Comparison of ENCODE assay signal across 22 cellular contexts in genomic region chr6:24798740-24799540, GRCh38. TPM values are rescaled to one million over a fixed set of nuclear protein-coding genes. Genes with fewer than 3 reads are reported as not detected.
DNase-seq lines count a peak whose midpoint lies in the region; FAIRE-seq and TF ChIP-seq lines count a peak whose summit lies in the region.
"Had no signal": no experiment of that assay in that cellular context is flagged by ENCODE, and none has a peak within 500 bp of the region (broad histone marks: within the 10 kb centered on the region; RNA-seq: fewer than 3 reads in every experiment).

Gene ARMH2, minus strand, starts transcription at chr6:24798917. Its CDS starts 60 bp downstream, at chr6:24798857.

- peaks cover 20% of the 10 kb centered on the region for H3K36me3 Mint-ChIP-seq in activated CD4-positive, alpha-beta T cell treated with anti-CD3 and anti-CD28 coated beads, Interleukin-2, amount 10 ng/mL, durations not matched to agents 24 days and 14 days (ENCODE audit: low read depth)
- peaks cover 0 to 29% (median 6%) of the 10 kb centered on the region in 3 donors for H3K36me3 Mint-ChIP-seq in CD8-positive, alpha-beta memory T cell
- H3K36me3 Mint-ChIP-seq in nephron progenitor cell (ENCODE audit: low read depth), result no peaks in the 10 kb centered on the region

- POLR2A ChIA-PET in CD8-positive, alpha-beta memory T cell (lab: Charles Lee), result no interaction called here

- peak within 1 kb of the TSS; percentile 31 for H3K27ac Mint-ChIP-seq in activated CD4-positive, alpha-beta T cell treated with anti-CD3 and anti-CD28 coated beads, Interleukin-2, amount 10 ng/mL, durations not matched to agents 24 days and 14 days
- peak within 1 kb of the TSS; percentile 7 to 76 (median 42) for H3K27ac Mint-ChIP-seq in CD8-positive, alpha-beta memory T cell
- H3K27ac Mint-ChIP-seq in nephron progenitor cell, result peak within 1 kb of the TSS; percentile 12

- no peak within 1 kb of the TSS for H3K27ac ChIP-seq in CD8-positive, alpha-beta memory T cell (ENCODE audit: low read depth, low read length)
- H3K27ac ChIP-seq in caudate nucleus (ENCODE audit: low read depth, low read length) (peak within 1 kb of the TSS; percentile 11), small intestine (ENCODE audit: low read depth in 1 of 2, low read length in 1 of 2) (no peak within 1 kb of the TSS)
- H3K27ac ChIP-seq: A549, C4-2B, GM23248, thoracic aorta had no signal

- no peak within 1 kb of the TSS for H3K4me3 Mint-ChIP-seq in activated CD4-positive, alpha-beta T cell treated with anti-CD3 and anti-CD28 coated beads, Interleukin-2, amount 10 ng/mL, durations not matched to agents 24 days and 14 days
- H3K4me3 Mint-ChIP-seq in CD8-positive, alpha-beta memory T cell, result no peak within 1 kb of the TSS
- H3K4me3 Mint-ChIP-seq in nephron progenitor cell, result no peak within 1 kb of the TSS

- no peak for DNase-seq in activated CD4-positive, alpha-beta T cell treated with anti-CD3 and anti-CD28 coated beads, Interleukin-2, amount 10 ng/mL, durations not matched to agents 24 days and 14 days
- no peak for DNase-seq in activated CD4-positive, alpha-beta T cell treated with anti-CD3 and anti-CD28 coated beads for 4 hours
- DNase-seq in CD8-positive, alpha-beta memory T cell, result no peak
- DNase-seq in caudate nucleus (lab: John Stamatoyannopoulos, UW), result peak in 3 of 61 donors; percentile 38 to 59 (median 40)
- DNase-seq in nephron progenitor cell, result no peak
- DNase-seq in ecto neural progenitor cell (ENCODE audit: low spot score), result no peak
- no peak for DNase-seq in NCI-H1105 (lab: John Stamatoyannopoulos, UW)
- DNase-seq in small intestine, result no peak
- DNase-seq: activated CD4-positive, CD25-positive, alpha-beta regulatory T cell treated with anti-CD3 and anti-CD28 coated beads, Interleukin-2, amount 50 U/mL, for 72 hours; central memory CD4-positive, alpha-beta T cell; effector CD8-positive, alpha-beta T cell; GM23248; PC-3; T-helper 9 cell had no signal

- no peaks in the 10 kb centered on the region for H3K27me3 ChIP-seq in CD8-positive, alpha-beta memory T cell (ENCODE audit: insufficient read depth, low read length, poor library complexity, severe bottlenecking)
- H3K27me3 ChIP-seq in small intestine (ENCODE audit: control insufficient read depth in 2 of 2, insufficient read depth in 2 of 2, low read length in 2 of 2), result no peaks in the 10 kb centered on the region

- no peaks in the 10 kb centered on the region for H3K4me1 ChIP-seq in CD8-positive, alpha-beta memory T cell (ENCODE audit: insufficient read depth, low read length)
- H3K4me1 ChIP-seq in small intestine (ENCODE audit: control insufficient read depth in 2 of 2, insufficient read depth in 1 of 2, low read depth in 1 of 2, low read length in 1 of 2), result no peaks in the 10 kb centered on the region

- H3K27me3 Mint-ChIP-seq in activated CD4-positive, alpha-beta T cell treated with anti-CD3 and anti-CD28 coated beads, Interleukin-2, amount 10 ng/mL, durations not matched to agents 24 days and 14 days, result no peaks in the 10 kb centered on the region
- H3K27me3 Mint-ChIP-seq in CD8-positive, alpha-beta memory T cell, result no peaks in the 10 kb centered on the region
- H3K27me3 Mint-ChIP-seq in nephron progenitor cell (ENCODE audit: low read depth, poor library complexity), result peaks cover 3% of the 10 kb centered on the region

- WGBS in small intestine, 3 donors, result 87 to 92% (median 87%) methylated on average over 13 of the region's 13 CpGs

- no peaks in the 10 kb centered on the region for H3K9me3 ChIP-seq in CD8-positive, alpha-beta memory T cell (ENCODE audit: low read length)
- H3K9me3 ChIP-seq in small intestine (ENCODE audit: control insufficient read depth, low read depth), result no peaks in the 10 kb centered on the region
- H3K9me3 ChIP-seq: A549, thoracic aorta had no signal

- H3K4me3 ChIP-seq in CD8-positive, alpha-beta memory T cell (ENCODE audit: low read length), result no peak within 1 kb of the TSS
- H3K4me3 ChIP-seq in small intestine (ENCODE audit: low read depth in 1 of 2, low read length in 2 of 2), result no peak within 1 kb of the TSS
- H3K4me3 ChIP-seq: A549, GM23248, thoracic aorta had no signal

- no peaks in the 10 kb centered on the region for H3K9me3 Mint-ChIP-seq in activated CD4-positive, alpha-beta T cell treated with anti-CD3 and anti-CD28 coated beads, Interleukin-2, amount 10 ng/mL, durations not matched to agents 24 days and 14 days
- no peaks in the 10 kb centered on the region for H3K9me3 Mint-ChIP-seq in CD8-positive, alpha-beta memory T cell
- H3K9me3 Mint-ChIP-seq in nephron progenitor cell, result no peaks in the 10 kb centered on the region

- H3K4me1 Mint-ChIP-seq in activated CD4-positive, alpha-beta T cell treated with anti-CD3 and anti-CD28 coated beads, Interleukin-2, amount 10 ng/mL, durations not matched to agents 24 days and 14 days, result peaks cover 19% of the 10 kb centered on the region
- H3K4me1 Mint-ChIP-seq in CD8-positive, alpha-beta memory T cell, result peaks cover 5 to 9% (median 6%) of the 10 kb centered on the region in 3 donors
- peaks cover 8% of the 10 kb centered on the region for H3K4me1 Mint-ChIP-seq in nephron progenitor cell

- CTCF ChIA-PET in CD8-positive, alpha-beta memory T cell (lab: Charles Lee), result no interaction called here

- FAIRE-seq in small intestine (lab: Jason Lieb, UNC), result no peak
- FAIRE-seq: A549 had no signal

- TF ChIP-seq CTCF in nephron progenitor cell (IDR thresholded peaks at IDR 0.05), result no peak

- peaks cover 9% of the 10 kb centered on the region for H3K36me3 ChIP-seq in CD8-positive, alpha-beta memory T cell (ENCODE audit: insufficient read depth, low read length)
- H3K36me3 ChIP-seq in small intestine (ENCODE audit: control insufficient read depth in 2 of 2, insufficient read depth in 2 of 2, low read length in 2 of 2), result no peaks in the 10 kb centered on the region
- H3K36me3 ChIP-seq: thoracic aorta had no signal

- intact Hi-C loops in activated CD4-positive, alpha-beta T cell treated with anti-CD3 and anti-CD28 coated beads, Interleukin-2, amount 10 ng/mL, durations not matched to agents 24 days and 14 days (cut with micrococcal nuclease), result no loop called here

RNA-seq across cellular contexts. Expression of gene ARMH2, which starts in this region (rescaled TPM):
- 0.30 and 0.31 TPM in 2 replicates for total RNA-seq in activated CD4-positive, alpha-beta T cell treated with anti-CD3 and anti-CD28 coated beads, Interleukin-2, amount 10 ng/mL, durations not matched to agents 24 days and 14 days
- under 1 TPM in 1 of 2 experiments, not detected in 1; 0.55 TPM for total RNA-seq in CD8-positive, alpha-beta memory T cell
- 0.78 TPM for polyA plus RNA-seq in CD8-positive, alpha-beta memory T cell
- not detected for polyA plus RNA-seq in small intestine
- total RNA-seq: fibroblast of lung, GM23248, lung microvascular endothelial cell, M059J, PC-3, pulmonary artery endothelial cell, thoracic aorta had no signal
- polyA plus RNA-seq: A549, adipose tissue, fibroblast of lung, GM23248 had no signal
